In the genomic region with DNA sequence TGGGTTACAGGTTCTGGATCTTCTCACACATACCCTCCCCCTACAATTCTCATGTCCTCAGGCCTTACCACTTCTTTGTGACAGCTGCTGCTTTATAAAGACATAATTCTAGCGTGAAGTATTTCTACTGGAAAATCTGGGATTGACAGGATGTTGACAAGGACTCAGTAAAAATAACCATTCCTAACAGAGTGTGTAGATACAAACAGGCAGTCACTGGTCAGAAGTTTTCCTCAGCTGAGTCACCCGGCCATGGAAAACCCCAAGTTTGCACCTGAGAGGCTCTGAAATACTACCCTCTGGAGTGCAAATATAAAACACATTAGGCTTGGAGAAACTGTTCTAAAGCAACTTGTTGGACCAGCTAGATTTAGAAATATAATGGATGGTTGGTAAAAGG, we compare ENCODE assay signal across 10 cellular contexts. TPM values are rescaled to one million over a fixed set of nuclear protein-coding genes. Genes with fewer than 3 reads are reported as not detected.
A peak's percentile ranks its signal among the peaks of the same experiment; 100 is the strongest.
DNase-seq lines count a peak whose midpoint lies in the region; ATAC-seq, FAIRE-seq and TF ChIP-seq lines count a peak whose summit lies in the region.
"Had no signal": no experiment of that assay in that cellular context is flagged by ENCODE, and none has a peak within 500 bp of the region (broad histone marks: within the 10 kb centered on the region; RNA-seq: fewer than 3 reads in every experiment).

No MANE protein-coding gene starts in this region.

- H3K36me3 Mint-ChIP-seq in H9 (ENCODE audit: insufficient read depth in 1 of 3, low read depth in 3 of 3) (no peaks in the 10 kb centered on the region), natural killer cell (no peaks in the 10 kb centered on the region)
- H3K36me3 Mint-ChIP-seq: immature natural killer cell had no signal

- H3K23ac ChIP-seq in H9 (ENCODE audit: insufficient read length, low read depth, low read length), result no peak overlapping the region

- no peak overlapping the region for H3K14ac ChIP-seq in H9 (ENCODE audit: insufficient read depth, low read length)

- H3K4me1 ChIP-seq in prostate gland (replicated peaks) (peaks cover 7% of the 10 kb centered on the region), H9 (ENCODE audit: insufficient read depth, low read length) (no peaks in the 10 kb centered on the region)

- intact Hi-C loops in prostate gland (cut with DNase I) (no loop called here), natural killer cell (cut with micrococcal nuclease) (no loop called here)

- H3K36me3 ChIP-seq in prostate gland, result no peaks in the 10 kb centered on the region

- ATAC-seq in HG03159 (IDR thresholded peaks at IDR 0.05; ENCODE audit: unreplicated experiment) (no peak), natural killer cell (no peak)

- peak; percentile 5 for FAIRE-seq in GM12891 (lab: Jason Lieb, UNC)

- H3K56ac ChIP-seq in H9 (ENCODE audit: insufficient read length, low read depth, low read length), result no peak overlapping the region

- WGBS in prostate gland, result 25% methylated on average over 2 of the region's 2 CpGs
- no CpG with 5 or more reads among the region's 2 CpGs for WGBS in H9 (ENCODE audit: extremely low coverage, insufficient read length, low lambda C conversion rate)

- no peak overlapping the region for H3K4me3 ChIP-seq in prostate gland

- H2BK5ac ChIP-seq in H9 (ENCODE audit: insufficient read length, low read length), result no peak overlapping the region

- no peak overlapping the region for H2AFZ ChIP-seq in H9 (ENCODE audit: low read length)

- H4K5ac ChIP-seq in H9 (ENCODE audit: insufficient read length, low read depth, low read length), result no peak overlapping the region

- H3K4ac ChIP-seq in H9 (ENCODE audit: low read depth, low read length), result no peak overlapping the region

- H3K9ac ChIP-seq in H9 (ENCODE audit: extremely low read depth, insufficient read length, low read length), result no peak overlapping the region

- H3K27me3 Mint-ChIP-seq in H9 (ENCODE audit: low read depth), result no peaks in the 10 kb centered on the region
- no peaks in the 10 kb centered on the region for H3K27me3 Mint-ChIP-seq in natural killer cell (ENCODE audit: low read depth in 2 of 2)

- H3K4me3 Mint-ChIP-seq in H9 (no peak overlapping the region), natural killer cell (no peak overlapping the region)
- H3K4me3 Mint-ChIP-seq: immature natural killer cell had no signal

- H3K79me1 ChIP-seq in H9 (ENCODE audit: insufficient read depth, low read depth, low read length, poor library complexity, severe bottlenecking), result peaks cover 3% of the 10 kb centered on the region

- H3K9me3 ChIP-seq in prostate gland, result no peaks in the 10 kb centered on the region
- H3K9me3 ChIP-seq in H9 (ENCODE audit: control insufficient read depth, low read depth, low read length), result no peaks in the 10 kb centered on the region

- peaks cover 2 to 6% of the 10 kb centered on the region in 2 experiments; a peak in 2 of 4 replicates for H3K4me1 Mint-ChIP-seq in H9
- H3K4me1 Mint-ChIP-seq in natural killer cell, result peaks cover 49 to 50% of the 10 kb centered on the region in 2 donors

- no peak overlapping the region for H2AK5ac ChIP-seq in H9 (ENCODE audit: insufficient read length, low read length)

- H2BK20ac ChIP-seq in H9 (ENCODE audit: low read depth, low read length, poor library complexity, severe bottlenecking), result no peak overlapping the region

- no peak overlapping the region for H2BK120ac ChIP-seq in H9 (ENCODE audit: low read depth, low read length, poor library complexity, severe bottlenecking)

- H3K9me3 Mint-ChIP-seq in H9 (no peaks in the 10 kb centered on the region), natural killer cell (no peaks in the 10 kb centered on the region)
- H3K9me3 Mint-ChIP-seq: immature natural killer cell had no signal

- H3K79me2 ChIP-seq in H9 (ENCODE audit: insufficient read depth, low read length), result peaks cover 5% of the 10 kb centered on the region; the same call in 1 of the 2 replicates

- H3K27ac ChIP-seq in prostate gland (peak overlapping the region in 1 of 2 donors; percentile 41), H9 (ENCODE audit: insufficient read length, low read depth, low read length) (no peak overlapping the region)

- no peak for TF ChIP-seq CTCF in prostate gland (IDR thresholded peaks at IDR 0.05)
- TF ChIP-seq CTCF in H9 (conservative IDR thresholded peaks at IDR 0.05), result no peak
- no peak for TF ChIP-seq CTCF in natural killer cell (IDR thresholded peaks at IDR 0.05)

- H3K27me3 ChIP-seq in prostate gland (replicated peaks; ENCODE audit: insufficient read depth) (no peaks in the 10 kb centered on the region), H9 (ENCODE audit: insufficient read depth, low read length) (no peaks in the 10 kb centered on the region)

- peak overlapping the region in 1 of 3 experiments; percentile 36; a peak in 2 of 7 replicates for H3K27ac Mint-ChIP-seq in H9
- no peak overlapping the region for H3K27ac Mint-ChIP-seq in natural killer cell

- no peak overlapping the region for H2BK12ac ChIP-seq in H9 (ENCODE audit: insufficient read length, low read depth, low read length)

- no peak overlapping the region for H3K4me2 ChIP-seq in H9 (ENCODE audit: insufficient read depth, insufficient read length, low read length)

- no peak overlapping the region for H3T11ph ChIP-seq in H9 (ENCODE audit: low read length)

- no peak overlapping the region for H4K91ac ChIP-seq in H9 (ENCODE audit: insufficient read length, low read depth, low read length)

- TF ChIP-seq POLR2A in GM12891 (IDR thresholded peaks at IDR 0.05; ENCODE audit: low read depth, low read length), result no peak
- no peak for TF ChIP-seq POLR2A in prostate gland (IDR thresholded peaks at IDR 0.05)

- DNase-seq in GM12891 (ENCODE audit: insufficient read length, low spot score) (no peak), RKO (ENCODE audit: low spot score) (peak; percentile 22), fibroblast of peridontal ligament (ENCODE audit: extremely low read depth) (peak; percentile 46), prostate gland (ENCODE audit: low spot score) (peak; percentile 21), H9 (no peak), inferior parietal cortex (ENCODE audit: extremely low spot score) (no peak), natural killer cell (no peak)
- DNase-seq: activated CD4-positive, alpha-beta T cell treated with anti-CD3 and anti-CD28 coated beads, Interleukin-2, amount 50 U/mL, for 48 hours; immature natural killer cell had no signal

- H3K23me2 ChIP-seq in H9 (ENCODE audit: insufficient read length, low read depth, low read length, poor library complexity, severe bottlenecking), result no peaks in the 10 kb centered on the region

- H4K8ac ChIP-seq in H9 (replicated peaks; ENCODE audit: insufficient read length, low read depth, low read length), result no peak overlapping the region

- no peak overlapping the region for H2BK15ac ChIP-seq in H9 (ENCODE audit: low read depth, low read length)

- H4K20me1 ChIP-seq in H9 (ENCODE audit: control insufficient read depth, insufficient read depth, insufficient read length), result no peaks in the 10 kb centered on the region

- no peak overlapping the region for H3K18ac ChIP-seq in H9 (ENCODE audit: insufficient read length, low read depth, low read length)

TF ChIP-seq in GM12891, 5 proteins besides CTCF, POLR2A, EP300 and RAD21:
- no peak for TF ChIP-seq TAF1 (IDR thresholded peaks at IDR 0.05; ENCODE audit: low read depth, low read length)
- TF ChIP-seq PAX5 (IDR thresholded peaks at IDR 0.05; ENCODE audit: insufficient read depth, low read length, severe bottlenecking), result no peak
- no peak for TF ChIP-seq SPI1 (IDR thresholded peaks at IDR 0.05; ENCODE audit: low read depth, low read length)
- no peak for TF ChIP-seq POLR2AphosphoS5 (IDR thresholded peaks at IDR 0.05; ENCODE audit: low read depth, low read length)

RNA-seq across cellular contexts. Expression of a gene that starts 54.4 kb away (rescaled TPM):
- polyA plus RNA-seq in GM12891 (2012; ENCODE audit: low read depth, missing spikeins), result 11.1 TPM
- total RNA-seq in prostate gland (10 to 100 TPM; 36.0 to 37.1 TPM), H9 (2021) (46.3 and 47.2 TPM in 2 replicates), natural killer cell (10 to 100 TPM; 31.5 to 40.2 (median 39.9) TPM)

Comparison
In these comparisons a context has a peak if more than half of its experiments do, and no peak if none do; other contexts are left out.
1. DNase-seq: peak in RKO (single experiment), fibroblast of peridontal ligament (single experiment) and prostate gland (single experiment); none in GM12891 (single experiment), H9 (single experiment), inferior parietal cortex (single experiment) and natural killer cell (single experiment).